12 cellular contexts compared by ENCODE assay signal in the genomic region with DNA sequence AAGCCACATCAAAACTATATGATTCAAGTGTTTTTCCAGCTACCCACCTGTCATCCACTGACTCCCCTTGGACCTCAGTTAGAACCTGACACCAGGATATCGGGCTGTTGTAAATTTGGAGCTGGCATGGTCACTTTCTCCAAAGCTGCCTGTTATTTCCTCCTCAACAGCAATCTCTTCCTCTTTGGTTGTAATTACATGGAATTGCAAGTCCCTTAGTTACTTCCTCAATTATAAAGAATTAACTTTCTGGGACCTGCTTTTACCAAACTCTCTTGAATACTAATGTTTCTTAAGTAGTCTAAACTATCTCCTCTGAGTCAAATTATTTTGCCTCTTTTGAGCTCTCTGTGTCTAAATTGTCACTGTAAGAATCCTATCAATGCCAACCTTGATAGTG.
"Had no signal": no experiment of that assay in that cellular context is flagged by ENCODE, and none has a peak within 500 bp of the region (broad histone marks: within the 10 kb centered on the region; RNA-seq: fewer than 3 reads in every experiment).

No MANE protein-coding gene starts in this region.

- H3K36me3 ChIP-seq: brain microvascular endothelial cell, right lobe of liver had no signal

- H3K27ac Mint-ChIP-seq: activated CD4-positive, alpha-beta T cell treated with anti-CD3 and anti-CD28 coated beads, Interleukin-2, amount 10 ng/mL, durations not matched to agents 7 days and 5 days; T-helper 17 cell had no signal

- H3K4me3 ChIP-seq: coronary artery, psoas muscle, right lobe of liver had no signal

- H3K4me1 ChIP-seq: psoas muscle, right lobe of liver had no signal

- H3K27me3 ChIP-seq: brain microvascular endothelial cell, right lobe of liver had no signal

- DNase-seq: activated CD4-positive, alpha-beta T cell treated with anti-CD3 and anti-CD28 coated beads, Interleukin-2, amount 10 ng/mL, durations not matched to agents 7 days and 5 days; activated naive CD4-positive, alpha-beta T cell; anterior cingulate cortex; brain microvascular endothelial cell; effector CD8-positive, alpha-beta T cell; foreskin melanocyte; psoas muscle; right lobe of liver; T-helper 17 cell had no signal

- FAIRE-seq: TTC549 had no signal

- ATAC-seq: T-helper 17 cell had no signal

- H3K27me3 Mint-ChIP-seq: activated CD4-positive, alpha-beta T cell treated with anti-CD3 and anti-CD28 coated beads, Interleukin-2, amount 10 ng/mL, durations not matched to agents 7 days and 5 days; central memory CD8-positive, alpha-beta T cell; T-helper 17 cell had no signal

- H3K27ac ChIP-seq: brain microvascular endothelial cell, coronary artery, psoas muscle, right lobe of liver had no signal

- H3K9me3 ChIP-seq: right lobe of liver had no signal

- H3K4me3 Mint-ChIP-seq: activated CD4-positive, alpha-beta T cell treated with anti-CD3 and anti-CD28 coated beads, Interleukin-2, amount 10 ng/mL, durations not matched to agents 7 days and 5 days; central memory CD8-positive, alpha-beta T cell; T-helper 17 cell had no signal
